Comparison of ENCODE assay signal across 10 cellular contexts in the genomic region with DNA sequence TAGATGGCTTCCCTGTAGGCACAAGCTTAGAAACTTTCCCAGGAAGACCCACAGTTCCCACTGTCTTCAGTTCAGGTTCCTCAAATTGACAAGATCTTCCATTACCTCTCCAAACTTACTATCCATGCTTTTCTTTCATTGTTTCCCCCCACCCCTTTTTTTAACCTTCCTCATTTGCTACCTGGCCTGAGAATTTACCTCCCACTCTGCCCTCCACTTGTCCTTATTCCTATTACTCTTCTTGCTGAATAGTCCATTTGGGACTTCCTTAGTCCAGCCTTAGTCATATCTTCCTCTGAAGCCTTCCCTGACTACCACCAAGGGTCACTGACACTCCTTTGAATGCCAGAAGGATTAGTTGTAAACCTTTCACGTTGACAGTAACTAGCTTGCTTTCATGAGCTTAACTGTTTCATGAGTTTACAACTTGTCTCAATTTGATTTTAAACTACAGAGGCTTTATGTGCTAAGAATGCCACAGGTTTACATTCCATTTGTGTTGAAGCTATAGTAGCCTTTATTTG. TPM values are rescaled to one million over a fixed set of nuclear protein-coding genes. Genes with fewer than 3 reads are reported as not detected.
DNase-seq lines count a peak whose midpoint lies in the region; ATAC-seq and TF ChIP-seq lines count a peak whose summit lies in the region.
"Had no signal": no experiment of that assay in that cellular context is flagged by ENCODE, and none has a peak within 500 bp of the region (broad histone marks: within the 10 kb centered on the region; RNA-seq: fewer than 3 reads in every experiment).

No MANE protein-coding gene starts in this region.

- ATAC-seq in GM19455 (IDR thresholded peaks at IDR 0.05; ENCODE audit: unreplicated experiment) (no peak), HG02588 (IDR thresholded peaks at IDR 0.05; ENCODE audit: unreplicated experiment) (no peak)

- H3K27me3 ChIP-seq in esophagus squamous epithelium (peaks cover 0 to 8% (median 0%) of the 10 kb centered on the region in 4 donors), sigmoid colon (no peaks in the 10 kb centered on the region)

- H3K27ac ChIP-seq in esophagus squamous epithelium, result peak overlapping the region in 3 of 4 donors; percentile 91 to 99 (median 96)
- peak overlapping the region; percentile 93 to 99 (median 96) for H3K27ac ChIP-seq in sigmoid colon

- H3K36me3 ChIP-seq in esophagus squamous epithelium (no peaks in the 10 kb centered on the region), sigmoid colon (no peaks in the 10 kb centered on the region)
- H3K36me3 ChIP-seq: HAP-1 had no signal

- H3K4me3 ChIP-seq in esophagus squamous epithelium (peak overlapping the region in 1 of 4 donors; percentile 73), sigmoid colon (peak overlapping the region in 1 of 4 donors; percentile 93)

- TF ChIP-seq POLR2A in esophagus squamous epithelium (IDR thresholded peaks at IDR 0.05) (no peak), sigmoid colon (IDR thresholded peaks at IDR 0.05) (no peak)

- no peaks in the 10 kb centered on the region for H3K9me3 ChIP-seq in esophagus squamous epithelium
- no peaks in the 10 kb centered on the region for H3K9me3 ChIP-seq in sigmoid colon
- H3K9me3 ChIP-seq: HAP-1 had no signal

- intact Hi-C loops in esophagus squamous epithelium (cut with DNase I) (no loop called here), sigmoid colon (cut with DNase I) (loop anchor here (5.0 kb wide), 4 partner anchors 54 to 144 kb away; a partner anchor contains a TSS)

- WGBS in esophagus squamous epithelium, 2 donors, result 23 to 24% methylated on average over 1 of the region's 1 CpG
- 13 to 46% methylated on average over 1 of the region's 1 CpG for WGBS in sigmoid colon, 2 donors

- no peak for TF ChIP-seq EP300 in sigmoid colon (IDR thresholded peaks at IDR 0.05)

- no peak for TF ChIP-seq CTCF in esophagus squamous epithelium (IDR thresholded peaks at IDR 0.05)
- no peak for TF ChIP-seq CTCF in sigmoid colon (IDR thresholded peaks at IDR 0.05)

- DNase-seq in GM04503 (ENCODE audit: low read depth) (peak; percentile 57), RKO (ENCODE audit: low spot score) (peak; percentile 75), esophagus squamous epithelium (lab: John Stamatoyannopoulos, UW) (no peak), sigmoid colon (no peak), Kasumi-1 (lab: John Stamatoyannopoulos, UW) (no peak)
- no peak for DNase-seq in stimulated activated CD4-positive, alpha-beta T cell treated with anti-CD3 and anti-CD28 coated beads, Interleukin-15, amount 100 ng/mL, for 24 hours

- H3K4me1 ChIP-seq in esophagus squamous epithelium, result peaks cover 13 to 45% (median 23%) of the 10 kb centered on the region in 3 donors
- H3K4me1 ChIP-seq in sigmoid colon, result peaks cover 3 to 36% (median 33%) of the 10 kb centered on the region in 4 donors

RNA-seq across cellular contexts. Expression of a gene that starts 1.2 kb away (rescaled TPM):
- total RNA-seq in esophagus squamous epithelium (10 to 100 TPM; 23.5 to 66.6 (median 50.8) TPM), sigmoid colon (100 to 1,000 TPM; 153 to 250 (median 198) TPM)
- 10 to 100 TPM; 14.4 to 38.7 (median 23.1) TPM for polyA plus RNA-seq in sigmoid colon

RNA-seq across cellular contexts. Expression of a gene that starts 37.7 kb away (rescaled TPM):
- not detected for total RNA-seq in esophagus squamous epithelium
- total RNA-seq in sigmoid colon, result not detected
- polyA plus RNA-seq in sigmoid colon, result not detected
- total RNA-seq: esophagus mucosa had no signal

RNA-seq across cellular contexts. Expression of a gene that starts 53.8 kb away (rescaled TPM):
- total RNA-seq in esophagus squamous epithelium (1 to 10 TPM in 2 of 4 donors, under 1 TPM in 2; 0.09 to 5.1 (median 2.2) TPM), sigmoid colon (10 to 100 TPM; 19.9 to 53.7 (median 23.7) TPM)
- 1 to 10 TPM in 2 of 3 donors, not detected in 1; 2.4 to 2.8 TPM for polyA plus RNA-seq in sigmoid colon

Comparison
In these comparisons a context has a peak if more than half of its experiments do, and no peak if none do; other contexts are left out.
1. DNase-seq: peak in GM04503 (single experiment) and RKO (single experiment); none in esophagus squamous epithelium (single experiment), sigmoid colon (single experiment), stimulated activated CD4-positive, alpha-beta T cell treated with anti-CD3 and anti-CD28 coated beads, Interleukin-15, amount 100 ng/mL, for 24 hours (single experiment) and Kasumi-1 (0 of 2).